In genomic region chr15:85757073-85757938, GRCh38 we compare ENCODE assay signal across 27 cellular contexts. TPM values are rescaled to one million over a fixed set of nuclear protein-coding genes. Genes with fewer than 3 reads are reported as not detected.
DNase-seq lines count a peak whose midpoint lies in the region; ATAC-seq, FAIRE-seq and TF ChIP-seq lines count a peak whose summit lies in the region.
"Had no signal": no experiment of that assay in that cellular context is flagged by ENCODE, and none has a peak within 500 bp of the region (broad histone marks: within the 10 kb centered on the region; RNA-seq: fewer than 3 reads in every experiment).

No MANE protein-coding gene starts in this region.

- H3K27me3 ChIP-seq in HepG2 (ENCODE audit: control insufficient read depth in 1 of 2, insufficient read depth in 2 of 2, low read length in 2 of 2) (no peaks in the 10 kb centered on the region), stomach smooth muscle (ENCODE audit: control insufficient read depth in 1 of 2, insufficient read depth in 2 of 2, low read length in 2 of 2) (no peaks in the 10 kb centered on the region), GM23248 (replicated peaks; ENCODE audit: insufficient read depth) (no peaks in the 10 kb centered on the region)
- H3K27me3 ChIP-seq: tibial nerve had no signal

- H3K79me2 ChIP-seq in HepG2 (ENCODE audit: insufficient read depth, low read length) (no peaks in the 10 kb centered on the region), GM23248 (ENCODE audit: insufficient read depth) (no peaks in the 10 kb centered on the region)

- H3K36me3 ChIP-seq in HepG2 (replicated peaks in 1 of 2; ENCODE audit: control insufficient read depth in 1 of 2, insufficient read depth in 2 of 2, low read length in 2 of 2) (peaks cover 4 to 12% of the 10 kb centered on the region in 2 experiments; a peak in 1 of 5 replicates), stomach smooth muscle (ENCODE audit: control insufficient read depth in 2 of 2, insufficient read depth in 2 of 2, low read length in 2 of 2) (no peaks in the 10 kb centered on the region), GM23248 (ENCODE audit: low read depth) (no peaks in the 10 kb centered on the region)

- H3K9ac ChIP-seq in HepG2 (ENCODE audit: insufficient read depth, low read depth, low read length) (no peak overlapping the region), stomach smooth muscle (ENCODE audit: low read length in 2 of 2) (peak overlapping the region in 1 of 2 donors; percentile 9), GM23248 (no peak overlapping the region)

- BruUV-seq in HepG2 (replicated peaks; lab: Mats Ljungman, UMichigan) = no TSS peak

- H4K20me1 ChIP-seq in HepG2 (ENCODE audit: insufficient read depth, low read length) (no peaks in the 10 kb centered on the region), GM23248 (ENCODE audit: insufficient read depth) (no peaks in the 10 kb centered on the region)

- no peaks in the 10 kb centered on the region for H3K9me2 ChIP-seq in GM23248 (ENCODE audit: insufficient read depth)

- H3K36me3 Mint-ChIP-seq in activated T-cell treated with anti-CD3 and anti-CD28 coated beads, Interleukin-2, amount 50 U/mL, for 24 hours (ENCODE audit: low read depth) = peaks cover 20% of the 10 kb centered on the region
- H3K36me3 Mint-ChIP-seq in brain = peaks cover 18% of the 10 kb centered on the region
- peaks cover 3% of the 10 kb centered on the region for H3K36me3 Mint-ChIP-seq in mesothelial cell of epicardium

- intact Hi-C loops in HepG2 (cut with micrococcal nuclease; ENCODE audit: unreplicated experiment) = no loop called here

- H3K4me2 ChIP-seq in HepG2 (ENCODE audit: low read depth, low read length) = no peak overlapping the region
- no peak overlapping the region for H3K4me2 ChIP-seq in GM23248 (ENCODE audit: unreplicated experiment)
- H3K4me2 ChIP-seq: GM23338 had no signal

- TF ChIP-seq RAD21 in HepG2 (CRISPR knock-in tag; IDR thresholded peaks at IDR 0.05) = no peak

- no peaks in the 10 kb centered on the region for H3F3A ChIP-seq in GM23248 (ENCODE audit: insufficient read depth)

- no peaks in the 10 kb centered on the region for H3K27me3 Mint-ChIP-seq in activated T-cell treated with anti-CD3 and anti-CD28 coated beads, Interleukin-2, amount 50 U/mL, for 24 hours
- H3K27me3 Mint-ChIP-seq in brain (no peaks in the 10 kb centered on the region), mesothelial cell of epicardium (ENCODE audit: low read depth) (no peaks in the 10 kb centered on the region)
- H3K27me3 Mint-ChIP-seq: activated CD4-positive, alpha-beta T cell treated with anti-CD3 and anti-CD28 coated beads for 36 hours; activated naive CD4-positive, alpha-beta T cell treated with anti-CD3 and anti-CD28 coated beads, Interleukin-2, amount 10 ng/mL, durations not matched to agents 7 days and 5 days; CD8-positive, alpha-beta memory T cell; stimulated activated naive CD8-positive, alpha-beta T cell treated with anti-CD3 and anti-CD28 coated beads, Interleukin-15, Interleukin-2, amounts not matched to agents 100 ng/mL and 50 ng/mL, for 24 hours had no signal

- no peaks in the 10 kb centered on the region for H3K9me3 Mint-ChIP-seq in activated T-cell treated with anti-CD3 and anti-CD28 coated beads, Interleukin-2, amount 50 U/mL, for 24 hours
- H3K9me3 Mint-ChIP-seq in brain (no peaks in the 10 kb centered on the region), mesothelial cell of epicardium (no peaks in the 10 kb centered on the region)
- H3K9me3 Mint-ChIP-seq: activated naive CD4-positive, alpha-beta T cell treated with anti-CD3 and anti-CD28 coated beads, Interleukin-2, amount 10 ng/mL, durations not matched to agents 7 days and 5 days; activated T-cell treated with anti-CD3 and anti-CD28 coated beads, Interleukin-2, amount 50 U/mL, for 4 hours; CD8-positive, alpha-beta memory T cell; GM23338; stimulated activated naive CD8-positive, alpha-beta T cell treated with anti-CD3 and anti-CD28 coated beads, Interleukin-15, Interleukin-2, amounts not matched to agents 100 ng/mL and 50 ng/mL, for 24 hours had no signal

- H2AFZ ChIP-seq in HepG2 (ENCODE audit: low read length) (no peak overlapping the region), GM23248 (no peak overlapping the region)
- H2AFZ ChIP-seq: GM23338 had no signal

- FAIRE-seq in HepG2 (lab: Jason Lieb, UNC) = no peak
- FAIRE-seq: endometrium, keratinocyte had no signal

- peak overlapping the region; percentile 29 for H3K27ac Mint-ChIP-seq in activated T-cell treated with anti-CD3 and anti-CD28 coated beads, Interleukin-2, amount 50 U/mL, for 24 hours
- H3K27ac Mint-ChIP-seq in brain = peak overlapping the region in 4 of 5 experiments; percentile 27 to 83 (median 58)
- H3K27ac Mint-ChIP-seq in mesothelial cell of epicardium = no peak overlapping the region
- H3K27ac Mint-ChIP-seq: activated CD4-positive, alpha-beta T cell treated with anti-CD3 and anti-CD28 coated beads for 36 hours; activated naive CD4-positive, alpha-beta T cell treated with anti-CD3 and anti-CD28 coated beads, Interleukin-2, amount 10 ng/mL, durations not matched to agents 7 days and 5 days; GM23338; stimulated activated naive CD8-positive, alpha-beta T cell treated with anti-CD3 and anti-CD28 coated beads, Interleukin-15, Interleukin-2, amounts not matched to agents 100 ng/mL and 50 ng/mL, for 24 hours had no signal

- POLR2A ChIA-PET in HepG2 (lab: Yijun Ruan, JAX) = no interaction called here

- DNase-seq in activated T-cell treated with anti-CD3 and anti-CD28 coated beads, Interleukin-2, amount 50 U/mL, for 24 hours = no peak
- DNase-seq in activated T-cell treated with anti-CD3 and anti-CD28 coated beads for 4 hours (no peak), HepG2 (ENCODE audit: low spot score) (no peak), mesothelial cell of epicardium (ENCODE audit: low spot score in 2 of 2, unreplicated experiment in 2 of 2) (no peak), GM23248 (no peak)
- DNase-seq: 8988T; activated CD4-positive, alpha-beta T cell treated with anti-CD3 and anti-CD28 coated beads for 36 hours; activated CD8-positive, alpha-beta memory T cell treated with anti-CD3 and anti-CD28 coated beads for 24 hours; activated naive CD4-positive, alpha-beta T cell treated with anti-CD3 and anti-CD28 coated beads, Interleukin-2, amount 10 ng/mL, durations not matched to agents 7 days and 5 days; activated T-cell treated with anti-CD3 and anti-CD28 coated beads, Interleukin-2, amount 50 U/mL, for 4 hours; anterior cingulate cortex; CD8-positive, alpha-beta memory T cell; dermis blood vessel endothelial cell; DMS153; GDM1; Karpas-422; NCI-H1694; NCI-H2171; NCI-H524 had no signal

- peaks cover 12% of the 10 kb centered on the region for H3K4me1 Mint-ChIP-seq in activated T-cell treated with anti-CD3 and anti-CD28 coated beads, Interleukin-2, amount 50 U/mL, for 24 hours (ENCODE audit: low read depth)
- H3K4me1 Mint-ChIP-seq in brain = peaks cover 48% of the 10 kb centered on the region
- H3K4me1 Mint-ChIP-seq in mesothelial cell of epicardium = peaks cover 3% of the 10 kb centered on the region

- WGBS in HepG2 (ENCODE audit: low lambda C conversion rate) = 87% methylated on average over 6 of the region's 13 CpGs
- 95% methylated on average over 11 to 13 of the region's 13 CpGs for WGBS in GM23248 (ENCODE audit: low coverage in 1 of 2, low lambda C conversion rate in 2 of 2, missing lambda C conversion rate in 2 of 2), 2 experiments

- no peak overlapping the region for H3K4me3 Mint-ChIP-seq in activated T-cell treated with anti-CD3 and anti-CD28 coated beads, Interleukin-2, amount 50 U/mL, for 24 hours
- H3K4me3 Mint-ChIP-seq in brain = no peak overlapping the region
- H3K4me3 Mint-ChIP-seq in mesothelial cell of epicardium = no peak overlapping the region
- H3K4me3 Mint-ChIP-seq: activated CD4-positive, alpha-beta T cell treated with anti-CD3 and anti-CD28 coated beads for 36 hours; activated naive CD4-positive, alpha-beta T cell treated with anti-CD3 and anti-CD28 coated beads, Interleukin-2, amount 10 ng/mL, durations not matched to agents 7 days and 5 days; activated T-cell treated with anti-CD3 and anti-CD28 coated beads, Interleukin-2, amount 50 U/mL, for 4 hours; CD8-positive, alpha-beta memory T cell; GM23338; stimulated activated naive CD8-positive, alpha-beta T cell treated with anti-CD3 and anti-CD28 coated beads, Interleukin-15, Interleukin-2, amounts not matched to agents 100 ng/mL and 50 ng/mL, for 24 hours had no signal

- ATAC-seq in HepG2 = no peak
- ATAC-seq in GM19397 (IDR thresholded peaks at IDR 0.05; ENCODE audit: unreplicated experiment) = no peak
- ATAC-seq: activated CD4-positive, alpha-beta T cell treated with anti-CD3 and anti-CD28 coated beads for 36 hours; activated T-cell treated with anti-CD3 and anti-CD28 coated beads, Interleukin-2, amount 50 U/mL, for 4 hours; GM23338 had no signal

- H3K27ac ChIP-seq in HepG2 (ENCODE audit: extremely low read length, insufficient read depth, low read length) (no peak overlapping the region), stomach smooth muscle (ENCODE audit: low read length) (peak overlapping the region; percentile 31), GM23248 (no peak overlapping the region)
- H3K27ac ChIP-seq: tibial nerve had no signal

- H3K9me3 ChIP-seq in HepG2 (ENCODE audit: low read length) = no peaks in the 10 kb centered on the region
- H3K9me3 ChIP-seq in stomach smooth muscle (ENCODE audit: control insufficient read depth in 2 of 2, low read length in 2 of 2) = no peaks in the 10 kb centered on the region
- H3K9me3 ChIP-seq in GM23248 (ENCODE audit: low read depth) = no peaks in the 10 kb centered on the region
- H3K9me3 ChIP-seq: tibial nerve had no signal

- no peak for TF ChIP-seq CTCF in brain (conservative IDR thresholded peaks at IDR 0.05)
- TF ChIP-seq CTCF in HepG2 (CRISPR knock-in tag; IDR thresholded peaks at IDR 0.05) = no peak
- TF ChIP-seq CTCF in mesothelial cell of epicardium (IDR thresholded peaks at IDR 0.05; ENCODE audit: unreplicated experiment) = no peak

- TF ChIP-seq EP300 in HepG2 (IDR thresholded peaks at IDR 0.05; ENCODE audit: low read depth in 2 of 2, low read length in 2 of 2) = no peak
- TF ChIP-seq EP300 in HepG2 (CRISPR knock-in tag; IDR thresholded peaks at IDR 0.05; ENCODE audit: borderline replicate concordance) = no peak

- CTCF ChIA-PET in HepG2 (lab: Yijun Ruan, JAX; ENCODE audit: low intra/inter-chr PET ratio, low total read pairs) = no interaction called here

- in situ Hi-C loops in HepG2 (cut with HindIII; ENCODE audit: extremely low pct_ligation_motif_present, low pct_unique_long_range_greater_than_20kb) (no loop called here), GM23248 (cut with MboI) (no loop called here)

- TF ChIP-seq POLR2A in HepG2 (IDR thresholded peaks at IDR 0.05; ENCODE audit: insufficient read depth in 1 of 2, low read depth in 2 of 2, low read length in 2 of 2) = no peak

- H3K4me3 ChIP-seq in HepG2 (replicated peaks in 1 of 3; ENCODE audit: insufficient read depth in 1 of 3, low read depth in 2 of 3, low read length in 3 of 3) (no peak overlapping the region), stomach smooth muscle (ENCODE audit: low read length in 2 of 2) (no peak overlapping the region), GM23248 (no peak overlapping the region)
- H3K4me3 ChIP-seq: GM23338, tibial nerve had no signal

- H3K4me1 ChIP-seq in HepG2 (ENCODE audit: insufficient read depth, low read length) = no peaks in the 10 kb centered on the region
- peaks cover 59% of the 10 kb centered on the region for H3K4me1 ChIP-seq in stomach smooth muscle (ENCODE audit: control insufficient read depth, insufficient read depth, low read length)
- no peaks in the 10 kb centered on the region for H3K4me1 ChIP-seq in GM23248 (ENCODE audit: insufficient read depth)

RNA-seq across cellular contexts. Expression of gene KLHL25, which starts 37.4 kb away (rescaled TPM):
- 14.7 TPM for polyA plus RNA-seq in brain (ENCODE audit: insufficient read depth, low read depth, low replicate concordance)
- 7.4 and 8.2 TPM in 2 replicates for total RNA-seq in HepG2 (2016; rRNA removed; fragmentation: Illumina TruSeq; extraction: Trizol)
- total RNA-seq in HepG2 (2016; cell fraction: cytosol; rRNA removed; fragmentation: Illumina TruSeq; extraction: Trizol; ENCODE audit: low read depth) = 2.2 TPM in 2 replicates
- 6.6 and 8.0 TPM in 2 replicates for total RNA-seq in HepG2 (2016; cell fraction: insoluble cytoplasmic fraction; rRNA removed; fragmentation: Illumina TruSeq; extraction: Trizol)
- total RNA-seq in HepG2 (2016; cell fraction: membrane; rRNA removed; fragmentation: Illumina TruSeq; extraction: Trizol) = 4.1 and 4.3 TPM in 2 replicates
- 6.8 and 7.2 TPM in 2 replicates for total RNA-seq in HepG2 (2016; cell fraction: nucleus; rRNA removed; fragmentation: Illumina TruSeq; extraction: Trizol)
- 3.7 and 5.2 TPM in 2 replicates for polyA plus RNA-seq in HepG2 (2011; rRNA removed)
- polyA plus RNA-seq in HepG2 (2011; cell fraction: cytosol; rRNA removed) = 3.2 and 4.8 TPM in 2 replicates
- polyA plus RNA-seq in HepG2 (2011; cell fraction: nucleus; rRNA removed) = 9.9 and 10.8 TPM in 2 replicates
- polyA plus RNA-seq in HepG2 (2012) = 2.3 and 3.1 TPM in 2 replicates
- 1.0 and 1.1 TPM in 2 replicates for polyA plus RNA-seq in HepG2 (2016; cell fraction: cytosol; fragmentation: Illumina TruSeq; extraction: Trizol; ENCODE audit: low read depth)
- polyA plus RNA-seq in HepG2 (2016; cell fraction: insoluble cytoplasmic fraction; fragmentation: Illumina TruSeq; extraction: Trizol; ENCODE audit: low read depth) = 5.4 and 5.9 TPM in 2 replicates
- polyA plus RNA-seq in HepG2 (2016; cell fraction: membrane; fragmentation: Illumina TruSeq; extraction: Trizol; ENCODE audit: low read depth) = 1.7 and 2.0 TPM in 2 replicates
- 8.0 TPM in 2 replicates for polyA plus RNA-seq in HepG2 (2016; cell fraction: nucleus; fragmentation: Illumina TruSeq; extraction: Trizol; ENCODE audit: insufficient read depth, low read depth)
- polyA minus RNA-seq in HepG2 (2011; rRNA and poly(A)+ RNA removed; ENCODE audit: low replicate concordance) = 9.9 and 14.9 TPM in 2 replicates
- 3.3 and 4.0 TPM in 2 replicates for polyA minus RNA-seq in HepG2 (2011; cell fraction: cytosol; rRNA and poly(A)+ RNA removed)
- 6.2 and 6.7 TPM in 2 replicates for polyA minus RNA-seq in HepG2 (2011; cell fraction: nucleus; rRNA and poly(A)+ RNA removed)
- 7.1 to 8.1 TPM (median 8.0 TPM) in 3 replicates for total RNA-seq in mesothelial cell of epicardium
- total RNA-seq in GM23248 (2014; rRNA removed; shearing (Covaris generic)) = 2.5 and 7.1 TPM in 2 replicates
- polyA plus RNA-seq in GM23248 (2016; fragmentation: Nextera tagmentation; extraction: Ambion mirVana) = 0.95 and 2.0 TPM in 2 replicates
